3 cellular contexts compared by ENCODE assay signal in genomic region chrX:47332729-47333128, GRCh38. TPM values are rescaled to one million over a fixed set of nuclear protein-coding genes. Genes with fewer than 3 reads are reported as not detected.
"Had no signal": no experiment of that assay in that cellular context is flagged by ENCODE, and none has a peak within 500 bp of the region (broad histone marks: within the 10 kb centered on the region; RNA-seq: fewer than 3 reads in every experiment).

No MANE protein-coding gene starts in this region.

RNA-seq across cellular contexts. Expression of gene ZNF157, which starts 37.6 kb away (rescaled TPM):
- total RNA-seq: subcutaneous adipose tissue, thoracic aorta, vagina had no signal
